1 cellular context compared by ENCODE assay signal in genomic region chr6:8088886-8089285, GRCh38.
TF ChIP-seq lines count a peak whose summit lies in the region.

No MANE protein-coding gene starts in this region.

TF ChIP-seq in HepG2, 621 proteins besides CTCF, POLR2A, EP300 and RAD21:
- 0 out of 2 replicates have a peak, but pooled peaks have one; percentile 41 for TF ChIP-seq FOXO4 (CRISPR knock-in tag; conservative IDR thresholded peaks at IDR 0.05)
- no peak for TF ChIP-seq NFKB2 (CRISPR knock-in tag; IDR thresholded peaks at IDR 0.05; ENCODE audit: borderline replicate concordance)
